13 cellular contexts compared by ENCODE assay signal in genomic region chr12:125434936-125435443, GRCh38.
DNase-seq lines count a peak whose midpoint lies in the region; ATAC-seq and TF ChIP-seq lines count a peak whose summit lies in the region.
"Had no signal": no experiment of that assay in that cellular context is flagged by ENCODE, and none has a peak within 500 bp of the region (broad histone marks: within the 10 kb centered on the region; RNA-seq: fewer than 3 reads in every experiment).

No MANE protein-coding gene starts in this region.

- no peak overlapping the region for H3K4me3 ChIP-seq in Caco-2 (ENCODE audit: low read depth, low read length)
- H3K4me3 ChIP-seq: cardiac muscle cell, SK-N-MC had no signal

- no peaks in the 10 kb centered on the region; the same call in 1 of the 2 replicates for H3K27me3 ChIP-seq in Caco-2 (replicated peaks; ENCODE audit: control insufficient read depth, insufficient read depth, low read length)
- H3K27me3 ChIP-seq: cardiac muscle cell had no signal

- no peak for TF ChIP-seq CTCF in Caco-2 (IDR thresholded peaks at IDR 0.05; ENCODE audit: insufficient read depth in 1 of 2, low read depth in 1 of 2, low read length in 1 of 2, severe bottlenecking in 1 of 2, unreplicated experiment in 1 of 2)

- no peak for DNase-seq in activated T-helper 2 cell treated with anti-CD3 and anti-CD28 coated beads, Interferon-gamma antibody, Interleukin-2, Interleukin-4, amounts not matched to agents 10 μg/mL and 5 μg/mL and 100 μg/mL, durations not matched to agents 14 hours and 24 hours and 36 hours (ENCODE audit: low spot score)
- DNase-seq in Caco-2, result no peak
- no peak for DNase-seq in kidney tubule cell (ENCODE audit: low spot score)
- DNase-seq in NCI-H510A (lab: John Stamatoyannopoulos, UW), result no peak
- DNase-seq: activated effector memory CD4-positive, alpha-beta T cell treated with anti-CD3 and anti-CD28 coated beads, Interleukin-2, amount 50 U/mL, for 16 hours; CD8-positive, alpha-beta T cell; NCI-H1105 had no signal

- ATAC-seq in GM18519 (IDR thresholded peaks at IDR 0.05; ENCODE audit: low FRiP score, unreplicated experiment) (peak; percentile 71), GM21381 (IDR thresholded peaks at IDR 0.05; ENCODE audit: unreplicated experiment) (peak; percentile 67), HG02970 (IDR thresholded peaks at IDR 0.05; ENCODE audit: low FRiP score, unreplicated experiment) (peak; percentile 37), HG03575 (IDR thresholded peaks at IDR 0.05; ENCODE audit: extremely low read depth, insufficient number of reproducible peaks, low FRiP score, unreplicated experiment) (peak; percentile 73)
- ATAC-seq: CD8-positive, alpha-beta T cell had no signal

- intact Hi-C loops in activated T-helper 2 cell treated with anti-CD3 and anti-CD28 coated beads, Interferon-gamma antibody, Interleukin-2, Interleukin-4, amounts not matched to agents 10 μg/mL and 5 μg/mL and 100 μg/mL, durations not matched to agents 14 hours and 24 hours and 36 hours (cut with micrococcal nuclease), result no loop called here
- intact Hi-C loops in Caco-2 (cut with micrococcal nuclease; ENCODE audit: unreplicated experiment), result no loop called here

- H3K9me3 ChIP-seq in Caco-2, result no peaks in the 10 kb centered on the region

- H3K36me3 Mint-ChIP-seq in activated T-helper 2 cell treated with anti-CD3 and anti-CD28 coated beads, Interferon-gamma antibody, Interleukin-2, Interleukin-4, amounts not matched to agents 10 μg/mL and 5 μg/mL and 100 μg/mL, durations not matched to agents 14 hours and 24 hours and 36 hours (ENCODE audit: low read depth), result no peaks in the 10 kb centered on the region
- no peaks in the 10 kb centered on the region for H3K36me3 Mint-ChIP-seq in Caco-2 (ENCODE audit: insufficient read depth, unreplicated experiment)
- H3K36me3 Mint-ChIP-seq: CD8-positive, alpha-beta T cell had no signal

- H3K27me3 Mint-ChIP-seq in activated T-helper 2 cell treated with anti-CD3 and anti-CD28 coated beads, Interferon-gamma antibody, Interleukin-2, Interleukin-4, amounts not matched to agents 10 μg/mL and 5 μg/mL and 100 μg/mL, durations not matched to agents 14 hours and 24 hours and 36 hours (ENCODE audit: low read depth), result no peaks in the 10 kb centered on the region
- H3K27me3 Mint-ChIP-seq in Caco-2 (ENCODE audit: insufficient read depth, unreplicated experiment), result peaks cover 26% of the 10 kb centered on the region

- BruUV-seq in Caco-2 (replicated peaks; lab: Mats Ljungman, UMichigan), result no TSS peak

- no peak overlapping the region for H3K27ac Mint-ChIP-seq in activated T-helper 2 cell treated with anti-CD3 and anti-CD28 coated beads, Interferon-gamma antibody, Interleukin-2, Interleukin-4, amounts not matched to agents 10 μg/mL and 5 μg/mL and 100 μg/mL, durations not matched to agents 14 hours and 24 hours and 36 hours
- H3K27ac Mint-ChIP-seq in Caco-2 (ENCODE audit: unreplicated experiment), result no peak overlapping the region
- H3K27ac Mint-ChIP-seq: CD8-positive, alpha-beta T cell had no signal

- peaks cover 5% of the 10 kb centered on the region for H3K9me3 Mint-ChIP-seq in activated T-helper 2 cell treated with anti-CD3 and anti-CD28 coated beads, Interferon-gamma antibody, Interleukin-2, Interleukin-4, amounts not matched to agents 10 μg/mL and 5 μg/mL and 100 μg/mL, durations not matched to agents 14 hours and 24 hours and 36 hours
- H3K9me3 Mint-ChIP-seq in Caco-2 (ENCODE audit: unreplicated experiment), result peaks cover 10% of the 10 kb centered on the region
- H3K9me3 Mint-ChIP-seq: CD8-positive, alpha-beta T cell had no signal

- no peaks in the 10 kb centered on the region for H3K4me1 Mint-ChIP-seq in activated T-helper 2 cell treated with anti-CD3 and anti-CD28 coated beads, Interferon-gamma antibody, Interleukin-2, Interleukin-4, amounts not matched to agents 10 μg/mL and 5 μg/mL and 100 μg/mL, durations not matched to agents 14 hours and 24 hours and 36 hours (ENCODE audit: low read depth)
- H3K4me1 Mint-ChIP-seq in Caco-2 (ENCODE audit: low read depth, unreplicated experiment), result no peaks in the 10 kb centered on the region

- no peaks in the 10 kb centered on the region for H3K4me1 ChIP-seq in Caco-2

- H3K4me3 Mint-ChIP-seq in activated T-helper 2 cell treated with anti-CD3 and anti-CD28 coated beads, Interferon-gamma antibody, Interleukin-2, Interleukin-4, amounts not matched to agents 10 μg/mL and 5 μg/mL and 100 μg/mL, durations not matched to agents 14 hours and 24 hours and 36 hours (ENCODE audit: low read depth), result no peak overlapping the region
- H3K4me3 Mint-ChIP-seq in Caco-2 (ENCODE audit: unreplicated experiment), result no peak overlapping the region
- H3K4me3 Mint-ChIP-seq: CD8-positive, alpha-beta T cell had no signal

- CTCF ChIA-PET in Caco-2 (lab: Charles Lee), result interaction anchor here (0.6 kb wide), 1 partner anchor 403 kb away, joined by 4 read pairs; no protein-coding TSS in a partner anchor

- POLR2A ChIA-PET in Caco-2 (lab: Charles Lee), result no interaction called here

- H3K36me3 ChIP-seq in Caco-2 (ENCODE audit: control insufficient read depth, insufficient read depth, low read length), result no peaks in the 10 kb centered on the region
- H3K36me3 ChIP-seq: cardiac muscle cell had no signal
